1 cellular context compared by ENCODE assay signal in the genomic region with DNA sequence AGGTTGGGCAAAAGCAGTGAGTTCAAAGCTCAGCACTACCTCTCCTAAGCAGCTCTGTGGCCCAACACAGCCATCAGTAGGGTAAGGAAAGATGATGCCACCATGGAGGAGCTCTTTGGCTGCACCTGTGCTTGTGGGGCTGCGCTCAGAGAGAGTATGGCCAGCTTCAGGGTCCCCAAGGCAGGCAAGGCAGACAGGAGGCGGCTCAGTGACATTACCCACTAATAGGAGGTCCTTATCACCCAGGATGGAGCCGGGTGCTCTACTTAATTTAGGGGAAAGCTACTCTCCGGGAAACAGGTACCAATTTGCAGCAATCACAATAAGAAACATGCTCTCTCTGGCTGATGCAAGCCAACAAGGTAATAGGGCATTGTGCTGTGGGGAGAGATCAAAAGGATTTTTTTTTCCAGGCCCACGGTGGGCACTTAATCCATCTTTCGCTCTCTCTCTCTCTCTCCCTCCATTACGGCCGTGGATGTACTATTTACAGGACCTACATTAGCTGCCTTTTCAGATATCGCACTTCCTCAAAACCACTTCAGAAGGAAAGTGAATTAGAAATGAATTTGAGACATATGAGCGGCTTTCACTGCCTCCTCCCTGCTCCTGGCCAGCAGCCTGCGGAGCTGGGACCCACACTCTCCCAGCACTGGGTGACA.
TF ChIP-seq lines count a peak whose summit lies in the region.

No MANE protein-coding gene starts in this region.

TF ChIP-seq in GM23338, 12 proteins besides CTCF, POLR2A, EP300 and RAD21 (continued from another document):
- TF ChIP-seq, protein P1, sequence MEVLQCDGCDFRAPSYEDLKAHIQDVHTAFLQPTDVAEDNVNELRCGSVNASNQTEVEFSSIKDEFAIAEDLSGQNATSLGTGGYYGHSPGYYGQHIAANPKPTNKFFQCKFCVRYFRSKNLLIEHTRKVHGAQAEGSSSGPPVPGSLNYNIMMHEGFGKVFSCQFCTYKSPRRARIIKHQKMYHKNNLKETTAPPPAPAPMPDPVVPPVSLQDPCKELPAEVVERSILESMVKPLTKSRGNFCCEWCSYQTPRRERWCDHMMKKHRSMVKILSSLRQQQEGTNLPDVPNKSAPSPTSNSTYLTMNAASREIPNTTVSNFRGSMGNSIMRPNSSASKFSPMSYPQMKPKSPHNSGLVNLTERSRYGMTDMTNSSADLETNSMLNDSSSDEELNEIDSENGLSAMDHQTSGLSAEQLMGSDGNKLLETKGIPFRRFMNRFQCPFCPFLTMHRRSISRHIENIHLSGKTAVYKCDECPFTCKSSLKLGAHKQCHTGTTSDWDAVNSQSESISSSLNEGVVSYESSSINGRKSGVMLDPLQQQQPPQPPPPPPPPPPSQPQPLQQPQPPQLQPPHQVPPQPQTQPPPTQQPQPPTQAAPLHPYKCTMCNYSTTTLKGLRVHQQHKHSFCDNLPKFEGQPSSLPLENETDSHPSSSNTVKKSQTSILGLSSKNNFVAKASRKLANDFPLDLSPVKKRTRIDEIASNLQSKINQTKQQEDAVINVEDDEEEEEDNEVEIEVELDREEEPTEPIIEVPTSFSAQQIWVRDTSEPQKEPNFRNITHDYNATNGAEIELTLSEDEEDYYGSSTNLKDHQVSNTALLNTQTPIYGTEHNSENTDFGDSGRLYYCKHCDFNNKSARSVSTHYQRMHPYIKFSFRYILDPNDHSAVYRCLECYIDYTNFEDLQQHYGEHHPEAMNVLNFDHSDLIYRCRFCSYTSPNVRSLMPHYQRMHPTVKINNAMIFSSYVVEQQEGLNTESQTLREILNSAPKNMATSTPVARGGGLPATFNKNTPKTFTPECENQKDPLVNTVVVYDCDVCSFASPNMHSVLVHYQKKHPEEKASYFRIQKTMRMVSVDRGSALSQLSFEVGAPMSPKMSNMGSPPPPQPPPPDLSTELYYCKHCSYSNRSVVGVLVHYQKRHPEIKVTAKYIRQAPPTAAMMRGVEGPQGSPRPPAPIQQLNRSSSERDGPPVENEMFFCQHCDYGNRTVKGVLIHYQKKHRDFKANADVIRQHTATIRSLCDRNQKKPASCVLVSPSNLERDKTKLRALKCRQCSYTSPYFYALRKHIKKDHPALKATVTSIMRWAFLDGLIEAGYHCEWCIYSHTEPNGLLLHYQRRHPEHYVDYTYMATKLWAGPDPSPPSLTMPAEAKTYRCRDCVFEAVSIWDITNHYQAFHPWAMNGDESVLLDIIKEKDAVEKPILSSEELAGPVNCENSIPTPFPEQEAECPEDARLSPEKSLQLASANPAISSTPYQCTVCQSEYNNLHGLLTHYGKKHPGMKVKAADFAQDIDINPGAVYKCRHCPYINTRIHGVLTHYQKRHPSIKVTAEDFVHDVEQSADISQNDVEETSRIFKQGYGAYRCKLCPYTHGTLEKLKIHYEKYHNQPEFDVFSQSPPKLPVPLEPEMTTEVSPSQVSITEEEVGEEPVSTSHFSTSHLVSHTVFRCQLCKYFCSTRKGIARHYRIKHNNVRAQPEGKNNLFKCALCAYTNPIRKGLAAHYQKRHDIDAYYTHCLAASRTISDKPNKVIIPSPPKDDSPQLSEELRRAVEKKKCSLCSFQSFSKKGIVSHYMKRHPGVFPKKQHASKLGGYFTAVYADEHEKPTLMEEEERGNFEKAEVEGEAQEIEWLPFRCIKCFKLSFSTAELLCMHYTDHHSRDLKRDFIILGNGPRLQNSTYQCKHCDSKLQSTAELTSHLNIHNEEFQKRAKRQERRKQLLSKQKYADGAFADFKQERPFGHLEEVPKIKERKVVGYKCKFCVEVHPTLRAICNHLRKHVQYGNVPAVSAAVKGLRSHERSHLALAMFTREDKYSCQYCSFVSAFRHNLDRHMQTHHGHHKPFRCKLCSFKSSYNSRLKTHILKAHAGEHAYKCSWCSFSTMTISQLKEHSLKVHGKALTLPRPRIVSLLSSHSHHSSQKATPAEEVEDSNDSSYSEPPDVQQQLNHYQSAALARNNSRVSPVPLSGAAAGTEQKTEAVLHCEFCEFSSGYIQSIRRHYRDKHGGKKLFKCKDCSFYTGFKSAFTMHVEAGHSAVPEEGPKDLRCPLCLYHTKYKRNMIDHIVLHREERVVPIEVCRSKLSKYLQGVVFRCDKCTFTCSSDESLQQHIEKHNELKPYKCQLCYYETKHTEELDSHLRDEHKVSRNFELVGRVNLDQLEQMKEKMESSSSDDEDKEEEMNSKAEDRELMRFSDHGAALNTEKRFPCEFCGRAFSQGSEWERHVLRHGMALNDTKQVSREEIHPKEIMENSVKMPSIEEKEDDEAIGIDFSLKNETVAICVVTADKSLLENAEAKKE (CRISPR knock-in tag; IDR thresholded peaks at IDR 0.05) = no peak
- TF ChIP-seq CREB1 (CRISPR knock-in tag; IDR thresholded peaks at IDR 0.05; ENCODE audit: low read depth) (no peak), ZNF331 (CRISPR knock-in tag; IDR thresholded peaks at IDR 0.05; ENCODE audit: low read depth) (no peak), EZH2 (IDR thresholded peaks at IDR 0.05; ENCODE audit: low read depth, unreplicated experiment) (no peak), POLR2AphosphoS5 (IDR thresholded peaks at IDR 0.05; ENCODE audit: low read depth) (no peak)
- TF ChIP-seq, protein P2, sequence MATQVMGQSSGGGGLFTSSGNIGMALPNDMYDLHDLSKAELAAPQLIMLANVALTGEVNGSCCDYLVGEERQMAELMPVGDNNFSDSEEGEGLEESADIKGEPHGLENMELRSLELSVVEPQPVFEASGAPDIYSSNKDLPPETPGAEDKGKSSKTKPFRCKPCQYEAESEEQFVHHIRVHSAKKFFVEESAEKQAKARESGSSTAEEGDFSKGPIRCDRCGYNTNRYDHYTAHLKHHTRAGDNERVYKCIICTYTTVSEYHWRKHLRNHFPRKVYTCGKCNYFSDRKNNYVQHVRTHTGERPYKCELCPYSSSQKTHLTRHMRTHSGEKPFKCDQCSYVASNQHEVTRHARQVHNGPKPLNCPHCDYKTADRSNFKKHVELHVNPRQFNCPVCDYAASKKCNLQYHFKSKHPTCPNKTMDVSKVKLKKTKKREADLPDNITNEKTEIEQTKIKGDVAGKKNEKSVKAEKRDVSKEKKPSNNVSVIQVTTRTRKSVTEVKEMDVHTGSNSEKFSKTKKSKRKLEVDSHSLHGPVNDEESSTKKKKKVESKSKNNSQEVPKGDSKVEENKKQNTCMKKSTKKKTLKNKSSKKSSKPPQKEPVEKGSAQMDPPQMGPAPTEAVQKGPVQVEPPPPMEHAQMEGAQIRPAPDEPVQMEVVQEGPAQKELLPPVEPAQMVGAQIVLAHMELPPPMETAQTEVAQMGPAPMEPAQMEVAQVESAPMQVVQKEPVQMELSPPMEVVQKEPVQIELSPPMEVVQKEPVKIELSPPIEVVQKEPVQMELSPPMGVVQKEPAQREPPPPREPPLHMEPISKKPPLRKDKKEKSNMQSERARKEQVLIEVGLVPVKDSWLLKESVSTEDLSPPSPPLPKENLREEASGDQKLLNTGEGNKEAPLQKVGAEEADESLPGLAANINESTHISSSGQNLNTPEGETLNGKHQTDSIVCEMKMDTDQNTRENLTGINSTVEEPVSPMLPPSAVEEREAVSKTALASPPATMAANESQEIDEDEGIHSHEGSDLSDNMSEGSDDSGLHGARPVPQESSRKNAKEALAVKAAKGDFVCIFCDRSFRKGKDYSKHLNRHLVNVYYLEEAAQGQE (IDR thresholded peaks at IDR 0.05; ENCODE audit: unreplicated experiment) = no peak
